22 cellular contexts compared by ENCODE assay signal in the genomic region with DNA sequence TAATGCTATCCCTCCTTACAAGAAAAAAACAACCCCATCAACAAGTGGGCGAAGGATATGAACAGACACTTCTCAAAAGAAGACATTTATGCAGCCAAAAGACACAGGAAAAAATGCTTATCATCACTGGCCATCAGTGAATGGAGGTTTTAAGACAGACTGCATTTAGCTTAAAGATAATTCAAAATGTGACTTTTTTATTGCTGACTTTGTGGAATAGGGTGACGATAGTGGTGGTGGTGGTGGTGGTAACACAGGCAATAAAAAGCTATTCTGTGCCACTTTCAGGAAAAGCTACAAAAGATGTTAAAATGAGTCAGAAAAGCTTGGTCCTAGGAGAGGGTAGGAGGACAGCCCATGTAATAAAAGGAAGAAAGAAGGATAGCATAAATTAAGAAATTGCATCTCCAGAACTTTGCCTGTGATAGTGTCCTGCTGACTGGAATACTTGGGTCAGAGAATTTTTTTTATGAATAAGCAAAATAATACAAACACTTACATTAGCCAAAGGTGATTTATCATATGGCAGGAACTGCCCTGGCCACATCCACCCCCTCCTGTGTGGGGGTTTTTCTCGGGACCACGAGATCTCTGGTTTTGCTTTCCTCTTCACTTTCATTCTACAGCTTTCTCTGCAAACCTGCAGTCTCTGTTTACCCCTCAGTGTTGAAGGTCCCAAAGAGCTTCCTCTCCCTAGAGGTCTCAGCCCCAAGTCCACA.
DNase-seq lines count a peak whose midpoint lies in the region; ATAC-seq, FAIRE-seq and TF ChIP-seq lines count a peak whose summit lies in the region.
"Had no signal": no experiment of that assay in that cellular context is flagged by ENCODE, and none has a peak within 500 bp of the region (broad histone marks: within the 10 kb centered on the region; RNA-seq: fewer than 3 reads in every experiment).

No MANE protein-coding gene starts in this region.

- 70% methylated on average over 4 of the region's 4 CpGs for WGBS in A549 (ENCODE audit: missing lambda C conversion rate)

- TF ChIP-seq RAD21 in A549 (conservative IDR thresholded peaks at IDR 0.05 in 1 of 2, IDR thresholded peaks at IDR 0.05 in 1 of 2): no peak

- TF ChIP-seq CTCF in A549 (IDR thresholded peaks at IDR 0.05): no peak
- TF ChIP-seq CTCF in osteocyte (IDR thresholded peaks at IDR 0.05): no peak
- no peak for TF ChIP-seq CTCF in nephron progenitor cell (IDR thresholded peaks at IDR 0.05)

- no peak for ATAC-seq in A549
- ATAC-seq: CD8-positive, alpha-beta T cell had no signal

- no peaks in the 10 kb centered on the region for H3K27me3 ChIP-seq in Karpas-422 (ENCODE audit: low read length)
- H3K27me3 ChIP-seq: BLaER1 treated with 17β-estradiol and CSF1 and Interleukin-3, amounts not matched to agents 10 nM and 100 nM had no signal

- no peak overlapping the region for H3K4me3 ChIP-seq in A549
- no peak overlapping the region for H3K4me3 ChIP-seq in Karpas-422 (ENCODE audit: low read length)
- H3K4me3 ChIP-seq: BLaER1 treated with 17β-estradiol and CSF1 and Interleukin-3, amounts not matched to agents 10 nM and 100 nM had no signal

- no peak for FAIRE-seq in A549 (lab: Jason Lieb, UNC)
- FAIRE-seq: G401.6, GM12891, GM19239, H1, HTR-8/SVneo had no signal

- no peak overlapping the region for H2AFZ ChIP-seq in Karpas-422 (ENCODE audit: low read length)

- H3K9me3 Mint-ChIP-seq in osteocyte (ENCODE audit: unreplicated experiment) (peaks cover 29% of the 10 kb centered on the region), nephron progenitor cell (peaks cover 5% of the 10 kb centered on the region)
- H3K9me3 Mint-ChIP-seq: H9 had no signal

- no peaks in the 10 kb centered on the region for H3K36me3 ChIP-seq in Karpas-422 (ENCODE audit: insufficient read depth, low read length)
- H3K36me3 ChIP-seq: BLaER1 treated with 17β-estradiol and CSF1 and Interleukin-3, amounts not matched to agents 10 nM and 100 nM had no signal

- H3K9me3 ChIP-seq in A549 (no peaks in the 10 kb centered on the region), Karpas-422 (ENCODE audit: low read length) (no peaks in the 10 kb centered on the region)
- H3K9me3 ChIP-seq: BLaER1 treated with 17β-estradiol and CSF1 and Interleukin-3, amounts not matched to agents 10 nM and 100 nM had no signal

- no peaks in the 10 kb centered on the region for H3K36me3 Mint-ChIP-seq in osteocyte (ENCODE audit: unreplicated experiment)
- no peaks in the 10 kb centered on the region for H3K36me3 Mint-ChIP-seq in nephron progenitor cell (ENCODE audit: low read depth)
- H3K36me3 Mint-ChIP-seq: CD8-positive, alpha-beta T cell had no signal

- H3K27ac ChIP-seq in A549 (no peak overlapping the region), Karpas-422 (ENCODE audit: low read length) (no peak overlapping the region)
- H3K27ac ChIP-seq: 22Rv1; BLaER1 treated with 17β-estradiol and CSF1 and Interleukin-3, amounts not matched to agents 10 nM and 100 nM; KMS-11 had no signal

- H3K4me3 Mint-ChIP-seq in osteocyte (ENCODE audit: unreplicated experiment): no peak overlapping the region
- no peak overlapping the region for H3K4me3 Mint-ChIP-seq in nephron progenitor cell
- H3K4me3 Mint-ChIP-seq: B cell; CD8-positive, alpha-beta T cell; H9 had no signal

- no peak for TF ChIP-seq EP300 in A549 (IDR thresholded peaks at IDR 0.05)

- POLR2A ChIA-PET in A549 (lab: Yijun Ruan, JAX): no interaction called here

- H3K9me2 ChIP-seq in Karpas-422 (replicated peaks; ENCODE audit: insufficient read depth, low read length): no peaks in the 10 kb centered on the region

- TF ChIP-seq POLR2A in A549 (IDR thresholded peaks at IDR 0.05; ENCODE audit: low read length): no peak

- no peaks in the 10 kb centered on the region for H3K27me3 Mint-ChIP-seq in osteocyte (ENCODE audit: unreplicated experiment)
- peaks cover 13% of the 10 kb centered on the region for H3K27me3 Mint-ChIP-seq in nephron progenitor cell (ENCODE audit: low read depth, poor library complexity)
- H3K27me3 Mint-ChIP-seq: B cell had no signal

- no peak overlapping the region for H3K9ac ChIP-seq in Karpas-422 (ENCODE audit: low read length)
- H3K9ac ChIP-seq: BLaER1 treated with 17β-estradiol and CSF1 and Interleukin-3, amounts not matched to agents 10 nM and 100 nM; KMS-11 had no signal

- CTCF ChIA-PET in A549 (lab: Yijun Ruan, JAX): interaction anchor here (0.8 to 1.4 kb wide), 3 partner anchors 11 to 25 kb away, joined by 3 read pairs; no protein-coding TSS in a partner anchor

- no peak overlapping the region for H3K27ac Mint-ChIP-seq in osteocyte (ENCODE audit: unreplicated experiment)
- no peak overlapping the region for H3K27ac Mint-ChIP-seq in nephron progenitor cell
- H3K27ac Mint-ChIP-seq: B cell; CD8-positive, alpha-beta T cell; H9 had no signal

- H3K4me2 ChIP-seq in A549: no peak overlapping the region
- H3K4me2 ChIP-seq in Karpas-422 (ENCODE audit: low read depth, low read length, poor library complexity, severe bottlenecking): no peak overlapping the region
- H3K4me2 ChIP-seq: BLaER1 treated with 17β-estradiol and CSF1 and Interleukin-3, amounts not matched to agents 10 nM and 100 nM; KMS-11 had no signal

- H3K4me1 ChIP-seq in A549 (peaks cover 6% of the 10 kb centered on the region; the same call in 2 of the 3 replicates), Karpas-422 (ENCODE audit: low read length) (no peaks in the 10 kb centered on the region)

- no peaks in the 10 kb centered on the region for H3K4me1 Mint-ChIP-seq in osteocyte (ENCODE audit: unreplicated experiment)
- H3K4me1 Mint-ChIP-seq in nephron progenitor cell: peaks cover 4% of the 10 kb centered on the region
- H3K4me1 Mint-ChIP-seq: B cell had no signal

- DNase-seq in NK-92 treated with Interleukin-12 subunit alpha and Interleukin-12 subunit beta, amount 100 ng/mL, for 24 hours (lab: John Stamatoyannopoulos, UW): peak; percentile 4
- no peak for DNase-seq in NK-92 (lab: John Stamatoyannopoulos, UW; ENCODE audit: unreplicated experiment)
- no peak for DNase-seq in A549 (ENCODE audit: low read depth in 1 of 2, low spot score in 1 of 2)
- peak; percentile 59 for DNase-seq in M059J (ENCODE audit: low read depth)
- peak; percentile 38 for DNase-seq in osteocyte (ENCODE audit: extremely low spot score, unreplicated experiment)
- no peak for DNase-seq in Karpas-422
- DNase-seq in nephron progenitor cell: no peak
- DNase-seq: Calu3; CD8-positive, alpha-beta T cell; DMS 273 treated with DMSO at 0.1 percent for 48 hours; DMS53; DND-41; H9 had no signal

- no peaks in the 10 kb centered on the region for H3K79me2 ChIP-seq in Karpas-422 (ENCODE audit: low read length)

- H4K20me1 ChIP-seq in Karpas-422 (ENCODE audit: insufficient read depth, low read depth, low read length): no peaks in the 10 kb centered on the region
- H4K20me1 ChIP-seq: BLaER1 treated with 17β-estradiol and CSF1 and Interleukin-3, amounts not matched to agents 10 nM and 100 nM had no signal

TF ChIP-seq in A549, 52 proteins besides CTCF, POLR2A, EP300 and RAD21:
- TF ChIP-seq HOXB5 (CRISPR knock-in tag; IDR thresholded peaks at IDR 0.05): no peak
- TF ChIP-seq MAFK (IDR thresholded peaks at IDR 0.05; ENCODE audit: partially characterized antibody): peak; percentile 31
- TF ChIP-seq ZNF302 (CRISPR knock-in tag; IDR thresholded peaks at IDR 0.05): no peak
- no peak for TF ChIP-seq RCOR1 (IDR thresholded peaks at IDR 0.05; ENCODE audit: low read depth, low read length)
- TF ChIP-seq SREBF2 (IDR thresholded peaks at IDR 0.05): no peak

Comparison
In these comparisons a context has a peak if more than half of its experiments do, and no peak if none do; other contexts are left out.
1. DNase-seq: peak in NK-92 treated with Interleukin-12 subunit alpha and Interleukin-12 subunit beta, amount 100 ng/mL, for 24 hours (single experiment), M059J (single experiment) and osteocyte (single experiment); none in NK-92 (single experiment), A549 (0 of 2), Karpas-422 (single experiment) and nephron progenitor cell (single experiment).